In the genomic region with DNA sequence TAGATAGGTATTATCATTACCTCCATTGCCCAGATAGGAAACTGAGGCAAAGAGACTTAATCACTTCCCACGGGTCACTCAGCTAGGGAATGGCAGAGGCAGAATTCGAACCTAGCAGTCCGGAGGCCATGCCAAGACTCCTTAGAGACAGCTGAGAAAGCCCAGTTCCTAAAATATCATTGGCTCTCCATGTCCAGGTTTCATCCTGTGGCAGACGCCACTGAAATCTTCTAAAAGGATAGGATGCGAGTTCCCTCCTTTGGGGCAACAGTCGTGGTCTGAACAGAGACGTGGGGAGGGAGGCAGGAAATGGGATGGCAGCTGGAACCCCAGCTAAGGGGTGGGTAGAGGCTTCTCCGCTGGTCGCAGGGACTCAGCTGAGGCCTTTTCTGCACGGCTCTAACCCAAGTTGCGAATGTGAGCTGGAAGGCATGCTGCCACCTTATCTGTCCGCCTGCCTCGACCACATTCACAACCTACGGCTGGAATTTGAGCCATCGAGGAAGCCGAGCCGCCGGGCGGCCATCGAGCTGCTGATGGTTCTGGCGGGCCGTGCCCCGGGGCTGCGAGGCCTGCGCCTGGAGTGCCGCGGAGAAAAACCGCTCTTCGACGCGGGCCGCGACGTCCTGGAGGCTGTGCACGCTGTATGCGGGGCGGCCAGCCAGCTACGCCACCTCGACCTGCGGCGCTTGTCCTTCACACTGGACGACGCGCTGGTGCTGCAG, we compare ENCODE assay signal across 9 cellular contexts. TPM values are rescaled to one million over a fixed set of nuclear protein-coding genes. Genes with fewer than 3 reads are reported as not detected.
DNase-seq lines count a peak whose midpoint lies in the region; ATAC-seq and TF ChIP-seq lines count a peak whose summit lies in the region.
"Had no signal": no experiment of that assay in that cellular context is flagged by ENCODE, and none has a peak within 500 bp of the region (broad histone marks: within the 10 kb centered on the region; RNA-seq: fewer than 3 reads in every experiment).

No MANE protein-coding gene starts in this region.

- peaks cover 53% of the 10 kb centered on the region for H3K4me1 Mint-ChIP-seq in activated T-cell treated with anti-CD3 and anti-CD28 coated beads, Interleukin-2, amount 50 U/mL, for 72 hours (ENCODE audit: low read depth)
- peaks cover 61% of the 10 kb centered on the region for H3K4me1 Mint-ChIP-seq in activated T-cell treated with anti-CD3 and anti-CD28 coated beads, Interleukin-2, amount 50 U/mL, for 24 hours (ENCODE audit: low read depth)
- peaks cover 36% of the 10 kb centered on the region for H3K4me1 Mint-ChIP-seq in activated T-helper 2 cell treated with anti-CD3 and anti-CD28 coated beads, Interferon-gamma antibody, Interleukin-2, Interleukin-4, amounts not matched to agents 10 μg/mL and 5 μg/mL and 100 μg/mL, durations not matched to agents 14 hours and 24 hours and 36 hours (ENCODE audit: low read depth)

- intact Hi-C loops in activated T-helper 2 cell treated with anti-CD3 and anti-CD28 coated beads, Interferon-gamma antibody, Interleukin-2, Interleukin-4, amounts not matched to agents 10 μg/mL and 5 μg/mL and 100 μg/mL, durations not matched to agents 14 hours and 24 hours and 36 hours (cut with micrococcal nuclease), result no loop called here

- no peak for TF ChIP-seq CTCF in thoracic aorta (IDR thresholded peaks at IDR 0.05)

- H3K9me3 ChIP-seq in iPS-20b (ENCODE audit: insufficient read depth, low read depth, low read length), result peaks cover 10% of the 10 kb centered on the region
- no peaks in the 10 kb centered on the region for H3K9me3 ChIP-seq in thoracic aorta

- DNase-seq in activated T-cell treated with anti-CD3 and anti-CD28 coated beads, Interleukin-2, amount 50 U/mL, for 72 hours, result no peak
- DNase-seq in activated T-cell treated with anti-CD3 and anti-CD28 coated beads, Interleukin-2, amount 50 U/mL, for 24 hours, result no peak
- no peak for DNase-seq in activated T-helper 2 cell treated with anti-CD3 and anti-CD28 coated beads, Interferon-gamma antibody, Interleukin-2, Interleukin-4, amounts not matched to agents 10 μg/mL and 5 μg/mL and 100 μg/mL, durations not matched to agents 14 hours and 24 hours and 36 hours (ENCODE audit: low spot score)
- DNase-seq in thoracic aorta (ENCODE audit: low spot score) (no peak), COLO668 (lab: John Stamatoyannopoulos, UW; ENCODE audit: unreplicated experiment) (no peak), T-helper 9 cell (no peak)

- no peaks in the 10 kb centered on the region for H3K9me3 Mint-ChIP-seq in activated T-cell treated with anti-CD3 and anti-CD28 coated beads, Interleukin-2, amount 50 U/mL, for 72 hours
- no peaks in the 10 kb centered on the region for H3K9me3 Mint-ChIP-seq in activated T-cell treated with anti-CD3 and anti-CD28 coated beads, Interleukin-2, amount 50 U/mL, for 24 hours
- no peaks in the 10 kb centered on the region for H3K9me3 Mint-ChIP-seq in activated T-helper 2 cell treated with anti-CD3 and anti-CD28 coated beads, Interferon-gamma antibody, Interleukin-2, Interleukin-4, amounts not matched to agents 10 μg/mL and 5 μg/mL and 100 μg/mL, durations not matched to agents 14 hours and 24 hours and 36 hours

- H3K36me3 ChIP-seq in iPS-20b (ENCODE audit: insufficient read depth, low read depth, low read length) (no peaks in the 10 kb centered on the region), thoracic aorta (no peaks in the 10 kb centered on the region)

- H3K27me3 ChIP-seq in iPS-20b (ENCODE audit: insufficient read depth, low read length) (peaks cover 100% of the 10 kb centered on the region), thoracic aorta (replicated peaks; ENCODE audit: insufficient read depth) (no peaks in the 10 kb centered on the region)

- ATAC-seq in activated T-cell treated with anti-CD3 and anti-CD28 coated beads, Interleukin-2, amount 50 U/mL, for 72 hours (replicated peaks in 1 of 2), result no peak
- no peak for ATAC-seq in thoracic aorta (ENCODE audit: insufficient number of reproducible peaks, low FRiP score, low read depth)
- no peak for ATAC-seq in HG02798 (IDR thresholded peaks at IDR 0.05; ENCODE audit: poor library complexity, unreplicated experiment)
- ATAC-seq: Panc1 had no signal

- H3K4me1 ChIP-seq in iPS-20b (ENCODE audit: insufficient read depth, low read length), result no peaks in the 10 kb centered on the region
- H3K4me1 ChIP-seq in thoracic aorta (ENCODE audit: control insufficient read depth in 1 of 2, low read depth in 2 of 2), result peaks cover 32 to 57% of the 10 kb centered on the region in 2 donors

- H3K4me3 ChIP-seq in iPS-20b (ENCODE audit: low read length) (peak overlapping the region; percentile 42; the same call in 1 of the 2 replicates), thoracic aorta (peak overlapping the region; percentile 75)

- peaks cover 0 to 6% of the 10 kb centered on the region in 2 donors for H3K36me3 Mint-ChIP-seq in activated T-cell treated with anti-CD3 and anti-CD28 coated beads, Interleukin-2, amount 50 U/mL, for 72 hours (ENCODE audit: insufficient read depth in 2 of 2)
- H3K36me3 Mint-ChIP-seq in activated T-cell treated with anti-CD3 and anti-CD28 coated beads, Interleukin-2, amount 50 U/mL, for 24 hours (ENCODE audit: low read depth), result peaks cover 15% of the 10 kb centered on the region
- H3K36me3 Mint-ChIP-seq in activated T-helper 2 cell treated with anti-CD3 and anti-CD28 coated beads, Interferon-gamma antibody, Interleukin-2, Interleukin-4, amounts not matched to agents 10 μg/mL and 5 μg/mL and 100 μg/mL, durations not matched to agents 14 hours and 24 hours and 36 hours (ENCODE audit: low read depth), result peaks cover 27% of the 10 kb centered on the region

- H3K9ac ChIP-seq in iPS-20b (ENCODE audit: low read depth, low read length), result no peak overlapping the region

- no peak overlapping the region for H3K27ac ChIP-seq in iPS-20b (ENCODE audit: low read length)
- H3K27ac ChIP-seq in thoracic aorta, result peak overlapping the region; percentile 77

- H3K4me3 Mint-ChIP-seq in activated T-cell treated with anti-CD3 and anti-CD28 coated beads, Interleukin-2, amount 50 U/mL, for 72 hours, result peak overlapping the region; percentile 62 to 75
- no peak overlapping the region for H3K4me3 Mint-ChIP-seq in activated T-cell treated with anti-CD3 and anti-CD28 coated beads, Interleukin-2, amount 50 U/mL, for 24 hours
- H3K4me3 Mint-ChIP-seq in activated T-helper 2 cell treated with anti-CD3 and anti-CD28 coated beads, Interferon-gamma antibody, Interleukin-2, Interleukin-4, amounts not matched to agents 10 μg/mL and 5 μg/mL and 100 μg/mL, durations not matched to agents 14 hours and 24 hours and 36 hours (ENCODE audit: low read depth), result peak overlapping the region; percentile 37

- H3K27me3 Mint-ChIP-seq in activated T-cell treated with anti-CD3 and anti-CD28 coated beads, Interleukin-2, amount 50 U/mL, for 72 hours (ENCODE audit: low read depth), result peaks cover 31% of the 10 kb centered on the region
- peaks cover 56% of the 10 kb centered on the region for H3K27me3 Mint-ChIP-seq in activated T-cell treated with anti-CD3 and anti-CD28 coated beads, Interleukin-2, amount 50 U/mL, for 24 hours
- peaks cover 22% of the 10 kb centered on the region for H3K27me3 Mint-ChIP-seq in activated T-helper 2 cell treated with anti-CD3 and anti-CD28 coated beads, Interferon-gamma antibody, Interleukin-2, Interleukin-4, amounts not matched to agents 10 μg/mL and 5 μg/mL and 100 μg/mL, durations not matched to agents 14 hours and 24 hours and 36 hours (ENCODE audit: low read depth)

- no peak overlapping the region for H3K27ac Mint-ChIP-seq in activated T-cell treated with anti-CD3 and anti-CD28 coated beads, Interleukin-2, amount 50 U/mL, for 72 hours
- H3K27ac Mint-ChIP-seq in activated T-cell treated with anti-CD3 and anti-CD28 coated beads, Interleukin-2, amount 50 U/mL, for 24 hours, result no peak overlapping the region
- no peak overlapping the region for H3K27ac Mint-ChIP-seq in activated T-helper 2 cell treated with anti-CD3 and anti-CD28 coated beads, Interferon-gamma antibody, Interleukin-2, Interleukin-4, amounts not matched to agents 10 μg/mL and 5 μg/mL and 100 μg/mL, durations not matched to agents 14 hours and 24 hours and 36 hours

RNA-seq across cellular contexts. Expression of a gene that starts 1.9 kb away (rescaled TPM):
- total RNA-seq in activated T-cell treated with anti-CD3 and anti-CD28 coated beads, Interleukin-2, amount 50 U/mL, for 72 hours, result 10 to 100 TPM; 63.4 to 87.7 TPM
- total RNA-seq in activated T-helper 2 cell treated with anti-CD3 and anti-CD28 coated beads, Interferon-gamma antibody, Interleukin-2, Interleukin-4, amounts not matched to agents 10 μg/mL and 5 μg/mL and 100 μg/mL, durations not matched to agents 14 hours and 24 hours and 36 hours, result 33.4 and 33.9 TPM in 2 replicates
- 10 to 100 TPM; 44.1 to 87.5 TPM for total RNA-seq in thoracic aorta

RNA-seq across cellular contexts. Expression of a gene that starts 2.8 kb away (rescaled TPM):
- total RNA-seq in activated T-cell treated with anti-CD3 and anti-CD28 coated beads, Interleukin-2, amount 50 U/mL, for 72 hours, result 10 to 100 TPM; 32.1 to 37.1 TPM
- 26.4 and 26.7 TPM in 2 replicates for total RNA-seq in activated T-helper 2 cell treated with anti-CD3 and anti-CD28 coated beads, Interferon-gamma antibody, Interleukin-2, Interleukin-4, amounts not matched to agents 10 μg/mL and 5 μg/mL and 100 μg/mL, durations not matched to agents 14 hours and 24 hours and 36 hours
- total RNA-seq in thoracic aorta, result 10 to 100 TPM; 25.6 to 40.2 TPM

RNA-seq across cellular contexts. Expression of a gene that starts 2.9 kb away (rescaled TPM):
- 10 to 100 TPM; 38.1 to 50.7 TPM for total RNA-seq in activated T-cell treated with anti-CD3 and anti-CD28 coated beads, Interleukin-2, amount 50 U/mL, for 72 hours
- total RNA-seq in activated T-helper 2 cell treated with anti-CD3 and anti-CD28 coated beads, Interferon-gamma antibody, Interleukin-2, Interleukin-4, amounts not matched to agents 10 μg/mL and 5 μg/mL and 100 μg/mL, durations not matched to agents 14 hours and 24 hours and 36 hours, result 35.0 and 38.3 TPM in 2 replicates
- 10 to 100 TPM; 18.4 to 52.1 TPM for total RNA-seq in thoracic aorta

RNA-seq across cellular contexts. Expression of a gene that starts 7.7 kb away (rescaled TPM):
- total RNA-seq in activated T-cell treated with anti-CD3 and anti-CD28 coated beads, Interleukin-2, amount 50 U/mL, for 72 hours, result 10 to 100 TPM; 21.6 to 30.6 TPM
- total RNA-seq in activated T-helper 2 cell treated with anti-CD3 and anti-CD28 coated beads, Interferon-gamma antibody, Interleukin-2, Interleukin-4, amounts not matched to agents 10 μg/mL and 5 μg/mL and 100 μg/mL, durations not matched to agents 14 hours and 24 hours and 36 hours, result 27.3 and 30.1 TPM in 2 replicates
- 10 to 100 TPM; 43.5 to 80.8 TPM for total RNA-seq in thoracic aorta

RNA-seq across cellular contexts. Expression of a gene that starts 11.8 kb away (rescaled TPM):
- total RNA-seq in activated T-cell treated with anti-CD3 and anti-CD28 coated beads, Interleukin-2, amount 50 U/mL, for 72 hours, result 1 to 10 TPM; 5.7 to 7.5 TPM
- 5.0 and 5.1 TPM in 2 replicates for total RNA-seq in activated T-helper 2 cell treated with anti-CD3 and anti-CD28 coated beads, Interferon-gamma antibody, Interleukin-2, Interleukin-4, amounts not matched to agents 10 μg/mL and 5 μg/mL and 100 μg/mL, durations not matched to agents 14 hours and 24 hours and 36 hours
- 10 to 100 TPM; 33.5 to 59.6 TPM for total RNA-seq in thoracic aorta
